ENCODE assay signal across 8 cellular contexts in the genomic region with DNA sequence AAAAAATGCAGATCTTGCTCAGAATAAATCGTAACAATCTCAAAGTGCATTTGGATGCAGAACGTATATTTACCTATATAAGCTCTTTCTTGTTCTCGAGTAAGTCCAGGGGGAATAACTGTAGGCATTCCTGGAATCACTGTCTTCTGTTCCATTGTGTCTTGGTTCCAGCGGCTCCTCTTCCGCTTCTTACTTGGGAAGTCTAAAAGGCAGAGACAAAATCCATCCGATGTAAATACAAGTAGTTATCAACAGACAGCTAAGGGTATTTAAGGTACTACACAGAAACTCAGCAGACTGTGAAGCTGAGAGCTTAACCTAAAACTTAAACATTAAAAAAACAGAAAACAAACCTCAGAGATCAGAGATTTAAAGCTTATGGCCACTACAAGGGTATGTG. TPM values are rescaled to one million over a fixed set of nuclear protein-coding genes. Genes with fewer than 3 reads are reported as not detected.
DNase-seq lines count a peak whose midpoint lies in the region; ATAC-seq and TF ChIP-seq lines count a peak whose summit lies in the region.
"Had no signal": no experiment of that assay in that cellular context is flagged by ENCODE, and none has a peak within 500 bp of the region (broad histone marks: within the 10 kb centered on the region; RNA-seq: fewer than 3 reads in every experiment).

No MANE protein-coding gene starts in this region.

- peaks cover 62% of the 10 kb centered on the region for H4K20me1 ChIP-seq in smooth muscle cell (ENCODE audit: low read depth)

- intact Hi-C loops in activated B cell treated with CpG ODN at 0.5 μM for 24 hours (cut with micrococcal nuclease): loop anchor here (2.0 to 10.0 kb wide), 3 partner anchors 14 to 532 kb away; partner anchors contain the start of genes FKBP2, PPP1R14B and SYVN1

- H3K36me3 ChIP-seq in HEK293 (ENCODE audit: control insufficient read depth in 2 of 2, insufficient read depth in 1 of 2, low read length in 2 of 2) (peaks cover 39 to 65% of the 10 kb centered on the region in 2 experiments), smooth muscle cell (ENCODE audit: low read depth) (peaks cover 21% of the 10 kb centered on the region)

- ATAC-seq in activated B cell treated with CpG ODN at 0.5 μM for 24 hours (ENCODE audit: low read depth): no peak
- ATAC-seq in HG02610 (IDR thresholded peaks at IDR 0.05; ENCODE audit: unreplicated experiment): no peak

- peak overlapping the region; percentile 99 for H3K4me2 ChIP-seq in smooth muscle cell

- H3K4me3 Mint-ChIP-seq in activated B cell treated with CpG ODN at 0.5 μM for 24 hours (peak overlapping the region; percentile 90), glutamatergic neuron (ENCODE audit: unreplicated experiment) (peak overlapping the region; percentile 95)

- H3K27me3 Mint-ChIP-seq in activated B cell treated with CpG ODN at 0.5 μM for 24 hours (no peaks in the 10 kb centered on the region), glutamatergic neuron (ENCODE audit: unreplicated experiment) (peaks cover 12% of the 10 kb centered on the region)

- peak overlapping the region; percentile 87 for H3K27ac Mint-ChIP-seq in activated B cell treated with CpG ODN at 0.5 μM for 24 hours
- peak overlapping the region; percentile 80 for H3K27ac Mint-ChIP-seq in glutamatergic neuron (ENCODE audit: unreplicated experiment)

- H3K27ac ChIP-seq in HEK293 (ENCODE audit: extremely low read depth, low read depth, low read length) (no peak overlapping the region), smooth muscle cell (ENCODE audit: low read depth) (peak overlapping the region; percentile 52)

- H3K4me1 ChIP-seq in HEK293 (ENCODE audit: control insufficient read depth, insufficient read depth, low read length): no peaks in the 10 kb centered on the region
- H3K4me1 ChIP-seq in smooth muscle cell (ENCODE audit: low read depth): peaks cover 20% of the 10 kb centered on the region

- H3K36me3 Mint-ChIP-seq in activated B cell treated with CpG ODN at 0.5 μM for 24 hours (ENCODE audit: low read depth): peaks cover 63% of the 10 kb centered on the region
- no peaks in the 10 kb centered on the region for H3K36me3 Mint-ChIP-seq in glutamatergic neuron (ENCODE audit: unreplicated experiment)

- H3K79me2 ChIP-seq in smooth muscle cell (ENCODE audit: low read depth): peaks cover 62% of the 10 kb centered on the region

- H3K9ac ChIP-seq in smooth muscle cell (ENCODE audit: low read depth): peak overlapping the region; percentile 80

- WGBS in smooth muscle cell (ENCODE audit: low lambda C conversion rate): 94% methylated on average over 6 of the region's 6 CpGs

- peaks cover 83% of the 10 kb centered on the region for H3K4me1 Mint-ChIP-seq in activated B cell treated with CpG ODN at 0.5 μM for 24 hours
- peaks cover 22% of the 10 kb centered on the region for H3K4me1 Mint-ChIP-seq in glutamatergic neuron (ENCODE audit: low read depth, unreplicated experiment)

- POLR2A ChIA-PET in HEK293 (lab: Yijun Ruan, JAX): interaction anchor here (0.6 to 2.0 kb wide), 3 partner anchors 12 to 369 kb away, joined by 3 to 16 read pairs (median 6); partner anchors contain the start of gene PYGM
- POLR2A ChIA-PET in activated B cell treated with CpG ODN at 0.5 μM for 24 hours (lab: Charles Lee): interaction anchor here (1.1 to 6.5 kb wide), 5 partner anchors 10 to 77 kb away, joined by 3 to 197 read pairs (median 6); partner anchors contain the start of gene RASGRP2

- peaks cover 36% of the 10 kb centered on the region for H3F3A ChIP-seq in smooth muscle cell (ENCODE audit: low read depth)

- CTCF ChIA-PET in HEK293 (lab: Yijun Ruan, JAX) (interaction anchor here (0.5 to 2.8 kb wide), 4 partner anchors 9 to 1596 kb away, joined by 3 to 13 read pairs (median 6); no protein-coding TSS in a partner anchor), activated B cell treated with CpG ODN at 0.5 μM for 24 hours (lab: Charles Lee) (interaction anchor here (0.8 to 2.2 kb wide), 4 partner anchors 8 to 87 kb away, joined by 3 to 11 read pairs (median 6); no protein-coding TSS in a partner anchor)

- H3K27me3 ChIP-seq in smooth muscle cell (ENCODE audit: low read depth): no peaks in the 10 kb centered on the region

- H3K9me3 ChIP-seq in HEK293 (ENCODE audit: control insufficient read depth, insufficient read depth, low read depth, low read length): no peaks in the 10 kb centered on the region
- H3K9me3 ChIP-seq in smooth muscle cell (replicated peaks; ENCODE audit: low read depth): no peaks in the 10 kb centered on the region

- H3K4me3 ChIP-seq in HEK293 (ENCODE audit: low read depth, low read length): peak overlapping the region; percentile 96
- H3K4me3 ChIP-seq in smooth muscle cell: peak overlapping the region; percentile 86

- no peak for TF ChIP-seq CTCF in HEK293 (tag by site-specific recombination; IDR thresholded peaks at IDR 0.05)
- no peak for TF ChIP-seq CTCF in activated B cell treated with CpG ODN at 0.5 μM for 24 hours (IDR thresholded peaks at IDR 0.05)
- no peak for TF ChIP-seq CTCF in glutamatergic neuron (IDR thresholded peaks at IDR 0.05; ENCODE audit: partially characterized antibody, unreplicated experiment)
- TF ChIP-seq CTCF in smooth muscle cell (IDR thresholded peaks at IDR 0.05; ENCODE audit: borderline replicate concordance, insufficient read depth, poor library complexity, severe bottlenecking): no peak

- no peaks in the 10 kb centered on the region for H3K9me3 Mint-ChIP-seq in activated B cell treated with CpG ODN at 0.5 μM for 24 hours
- peaks cover 11% of the 10 kb centered on the region for H3K9me3 Mint-ChIP-seq in glutamatergic neuron (ENCODE audit: unreplicated experiment)

- H2AFZ ChIP-seq in smooth muscle cell (ENCODE audit: low read depth): no peak overlapping the region

- no peak for DNase-seq in activated B cell treated with CpG ODN at 0.5 μM for 24 hours
- no peak for DNase-seq in glutamatergic neuron
- DNase-seq in smooth muscle cell (lab: John Stamatoyannopoulos, UW; ENCODE audit: unreplicated experiment): no peak
- no peak for DNase-seq in inferior parietal cortex (ENCODE audit: extremely low spot score)
- DNase-seq in NCI-H146 treated with DMSO at 0.1 percent for 48 hours (lab: John Stamatoyannopoulos, UW; ENCODE audit: unreplicated experiment): no peak
- DNase-seq: NCI-H187 treated with DMSO at 0.1 percent for 48 hours had no signal

TF ChIP-seq in HEK293, 187 proteins besides CTCF, POLR2A, EP300 and RAD21:
- TF ChIP-seq ZEB2 (tag by site-specific recombination; IDR thresholded peaks at IDR 0.05) (no peak), ZNF76 (tag by site-specific recombination; IDR thresholded peaks at IDR 0.05; ENCODE audit: borderline replicate concordance, low read depth) (no peak), ZNF623 (tag by site-specific recombination; IDR thresholded peaks at IDR 0.05) (no peak), ZNF146 (tag by site-specific recombination; IDR thresholded peaks at IDR 0.05) (no peak), ZNF776 (tag by site-specific recombination; IDR thresholded peaks at IDR 0.05; ENCODE audit: borderline replicate concordance) (no peak), ZBTB8A (tag by site-specific recombination; IDR thresholded peaks at IDR 0.05) (no peak), YY1 (tag by site-specific recombination; IDR thresholded peaks at IDR 0.05) (no peak), KLF10 (tag by site-specific recombination; IDR thresholded peaks at IDR 0.05) (no peak), ZNF19 (tag by site-specific recombination; IDR thresholded peaks at IDR 0.05; ENCODE audit: low read depth) (no peak), ZNF175 (tag by site-specific recombination; IDR thresholded peaks at IDR 0.05) (no peak)

RNA-seq across cellular contexts. Expression of gene SF1, which starts 1.9 kb away (rescaled TPM):
- total RNA-seq in activated B cell treated with CpG ODN at 0.5 μM for 24 hours: 640 and 687 TPM in 2 replicates
- total RNA-seq in glutamatergic neuron (ENCODE audit: unreplicated experiment): 415 TPM
- 78.8 and 115 TPM in 2 replicates for total RNA-seq in smooth muscle cell
- polyA plus RNA-seq in smooth muscle cell: 84.2 and 101 TPM in 2 replicates

RNA-seq across cellular contexts. Expression of gene PYGM, which starts 16.7 kb away (rescaled TPM):
- 3.2 and 4.8 TPM in 2 replicates for total RNA-seq in activated B cell treated with CpG ODN at 0.5 μM for 24 hours
- 5.5 TPM for total RNA-seq in glutamatergic neuron (ENCODE audit: unreplicated experiment)
- total RNA-seq in smooth muscle cell: 0.58 and 2.2 TPM in 2 replicates
- 1.1 and 2.0 TPM in 2 replicates for polyA plus RNA-seq in smooth muscle cell

RNA-seq across cellular contexts. Expression of gene MAP4K2, which starts 26.6 kb away (rescaled TPM):
- 69.1 and 73.6 TPM in 2 replicates for total RNA-seq in activated B cell treated with CpG ODN at 0.5 μM for 24 hours
- total RNA-seq in glutamatergic neuron (ENCODE audit: unreplicated experiment): 15.9 TPM
- 25.9 and 28.9 TPM in 2 replicates for total RNA-seq in smooth muscle cell
- 20.0 and 23.6 TPM in 2 replicates for polyA plus RNA-seq in smooth muscle cell

RNA-seq across cellular contexts. Expression of gene RASGRP2, which starts 32.5 kb away (rescaled TPM):
- 165 and 177 TPM in 2 replicates for total RNA-seq in activated B cell treated with CpG ODN at 0.5 μM for 24 hours
- total RNA-seq in glutamatergic neuron (ENCODE audit: unreplicated experiment): 2.9 TPM
- total RNA-seq in smooth muscle cell: 0.40 and 2.9 TPM in 2 replicates
- polyA plus RNA-seq in smooth muscle cell: 0.78 and 3.6 TPM in 2 replicates

RNA-seq across cellular contexts. Expression of gene MEN1, which starts 33.9 kb away (rescaled TPM):
- total RNA-seq in activated B cell treated with CpG ODN at 0.5 μM for 24 hours: 35.1 and 44.6 TPM in 2 replicates
- total RNA-seq in glutamatergic neuron (ENCODE audit: unreplicated experiment): 39.7 TPM
- 10.5 and 11.6 TPM in 2 replicates for total RNA-seq in smooth muscle cell
- 35.4 and 37.3 TPM in 2 replicates for polyA plus RNA-seq in smooth muscle cell
